In the genomic region with DNA sequence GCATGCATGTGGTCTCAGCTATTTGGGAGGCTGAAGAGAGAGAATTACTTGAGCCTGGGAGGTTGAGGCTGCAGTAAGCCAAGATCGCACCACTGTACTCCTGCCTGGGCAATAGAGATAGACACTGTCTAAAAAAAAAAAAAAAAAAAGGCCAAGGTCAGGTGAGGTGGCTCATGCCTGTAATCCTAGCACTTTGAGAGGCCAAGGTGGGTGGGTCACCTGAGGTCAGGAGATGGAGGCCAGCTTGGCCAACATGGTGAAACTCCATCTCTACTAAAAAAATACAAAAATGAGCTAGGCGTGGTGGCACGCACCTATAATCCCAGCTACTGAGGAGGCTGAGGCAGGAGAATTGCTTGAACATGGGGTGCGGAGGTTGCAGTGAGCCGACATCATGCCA, we compare ENCODE assay signal across 34 cellular contexts.
"Had no signal": no experiment of that assay in that cellular context is flagged by ENCODE, and none has a peak within 500 bp of the region (broad histone marks: within the 10 kb centered on the region; RNA-seq: fewer than 3 reads in every experiment).

No MANE protein-coding gene starts in this region.

- H3K4me1 ChIP-seq: adrenal gland, ascending aorta, body of pancreas, breast epithelium had no signal

- H3K36me3 ChIP-seq: adrenal gland, ascending aorta, brain microvascular endothelial cell, breast epithelium, cardiac muscle cell had no signal

- H3K27ac ChIP-seq: adrenal gland, ascending aorta, body of pancreas, brain microvascular endothelial cell, breast epithelium, cardiac muscle cell had no signal

- FAIRE-seq: astrocyte, bronchial epithelial cell had no signal

- ATAC-seq: activated naive CD4-positive, alpha-beta T cell treated with anti-CD3 and anti-CD28 coated beads, Interleukin-2, amount 50 U/mL, for 72 hours; activated naive CD8-positive, alpha-beta T cell treated with anti-CD3 and anti-CD28 coated beads, Interleukin-2, amount 50 U/mL, for 24 hours; activated T-cell treated with anti-CD3 and anti-CD28 coated beads, Interleukin-2, amount 50 U/mL, for 4 hours; activated T-cell treated with anti-CD3 and anti-CD28 coated beads, Interleukin-2, amount 50 U/mL, for 72 hours; activated T-helper 17 cell treated with anti-CD3 and anti-CD28 coated beads, Interleukin-2, amount 50 U/mL, for 72 hours; body of pancreas had no signal

- H3K27me3 ChIP-seq: adrenal gland, ascending aorta, body of pancreas, brain microvascular endothelial cell, breast epithelium, cardiac muscle cell had no signal

- H3K4me3 ChIP-seq: adrenal gland, ascending aorta, body of pancreas, breast epithelium, cardiac muscle cell had no signal

- H3K9me3 ChIP-seq: adrenal gland, ascending aorta, body of pancreas, breast epithelium had no signal

- DNase-seq: activated effector memory CD4-positive, alpha-beta T cell treated with anti-CD3 and anti-CD28 coated beads, Interleukin-2, amount 50 U/mL, for 16 hours; activated effector memory CD4-positive, alpha-beta T cell treated with Interleukin-2 at 50 U/mL for 16 hours; activated gamma-delta T cell; activated gamma-delta T cell treated with Interleukin-2 at 50 U/mL for 16 hours; activated naive CD4-positive, alpha-beta T cell; activated naive CD4-positive, alpha-beta T cell treated with anti-CD3 and anti-CD28 coated beads for 36 hours; activated naive CD4-positive, alpha-beta T cell treated with anti-CD3 and anti-CD28 coated beads, Interleukin-2, amount 10 ng/mL, durations not matched to agents 7 days and 5 days; activated naive CD4-positive, alpha-beta T cell treated with anti-CD3 and anti-CD28 coated beads, Interleukin-2, amount 50 U/mL, for 16 hours; activated naive CD4-positive, alpha-beta T cell treated with Interleukin-2 at 50 U/mL for 16 hours; activated naive CD8-positive, alpha-beta T cell treated with anti-CD3 and anti-CD28 coated beads for 36 hours; activated naive CD8-positive, alpha-beta T cell treated with anti-CD3 and anti-CD28 coated beads, Interleukin-2, amount 10 ng/mL, durations not matched to agents 7 days and 5 days; activated naive CD8-positive, alpha-beta T cell treated with anti-CD3 and anti-CD28 coated beads, Interleukin-2, amount 50 U/mL, for 24 hours; activated T-cell treated with anti-CD3 and anti-CD28 coated beads, Interleukin-2, amount 50 U/mL, for 1 hour; activated T-cell treated with anti-CD3 and anti-CD28 coated beads, Interleukin-2, amount 50 U/mL, for 24 hours; activated T-cell treated with anti-CD3 and anti-CD28 coated beads, Interleukin-2, amount 50 U/mL, for 4 hours; activated T-cell treated with anti-CD3 and anti-CD28 coated beads, Interleukin-2, amount 50 U/mL, for 48 hours; activated T-cell treated with anti-CD3 and anti-CD28 coated beads, Interleukin-2, amount 50 U/mL, for 72 hours; adrenal gland; amniotic stem cell; amygdala; anterior cingulate cortex; aorta; body of pancreas; brain microvascular endothelial cell; caudate nucleus; central memory CD4-positive, alpha-beta T cell; cerebellar nuclear complex had no signal
